In the genomic region with DNA sequence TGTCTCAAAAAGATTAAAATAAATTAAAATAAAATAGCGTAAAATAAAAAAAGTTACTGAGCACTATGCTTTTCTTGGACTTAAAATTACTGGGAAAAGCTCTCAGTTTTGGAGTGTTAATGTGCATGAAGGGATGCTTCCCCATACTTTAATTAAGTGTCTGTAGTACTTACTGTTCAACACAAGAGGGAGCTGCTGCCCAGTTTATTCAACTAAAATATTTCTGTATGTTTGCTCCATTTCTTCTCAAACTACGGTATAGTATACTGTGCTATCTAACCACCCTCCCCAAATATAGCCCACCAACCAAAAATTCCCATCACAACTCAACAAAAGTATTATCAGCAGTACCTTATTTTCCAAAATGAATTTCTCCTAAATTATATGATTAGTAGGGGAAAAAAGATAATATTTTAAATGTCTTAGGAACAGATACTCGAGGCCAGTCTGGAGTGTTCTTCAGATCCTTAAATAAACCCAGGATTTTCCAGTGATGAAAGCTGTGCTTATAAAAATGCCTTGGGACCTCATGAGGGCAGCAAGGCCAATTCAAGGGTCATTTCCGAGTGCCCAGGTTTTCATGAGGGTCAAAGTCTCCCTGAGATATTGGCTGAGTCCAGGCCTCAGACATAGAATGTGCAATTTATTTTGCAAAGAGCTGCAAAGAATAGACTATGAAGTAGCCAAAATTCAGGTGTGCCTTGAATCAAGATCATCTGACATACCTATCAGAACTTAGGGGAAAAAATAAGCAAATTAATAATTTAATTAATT, we compare ENCODE assay signal across 8 cellular contexts.
DNase-seq lines count a peak whose midpoint lies in the region; ATAC-seq and TF ChIP-seq lines count a peak whose summit lies in the region.

No MANE protein-coding gene starts in this region.

- ATAC-seq in Panc1: peak; percentile 68
- no peak for ATAC-seq in GM21619 (IDR thresholded peaks at IDR 0.05; ENCODE audit: unreplicated experiment)

- no peaks in the 10 kb centered on the region for H3K4me1 ChIP-seq in Panc1 (ENCODE audit: control insufficient read depth, insufficient read depth, low read length)

- H3K9me3 ChIP-seq in Panc1 (ENCODE audit: control insufficient read depth, insufficient read depth, low read depth, low read length): no peaks in the 10 kb centered on the region

- in situ Hi-C loops in Panc1 (cut with HindIII; ENCODE audit: low pct_unique_long_range_greater_than_20kb, low sequenced_read_pairs): no loop called here

- no TSS peak for BruUV-seq in Panc1 (replicated peaks; lab: Mats Ljungman, UMichigan)

- POLR2A ChIA-PET in Panc1 (lab: Charles Lee): interaction anchor here (0.6 kb wide), 1 partner anchor 279 kb away, joined by 4 read pairs; no protein-coding TSS in a partner anchor

- no peak overlapping the region for H3K27ac ChIP-seq in Panc1 (ENCODE audit: low read length)

- no peaks in the 10 kb centered on the region for H3K36me3 ChIP-seq in Panc1 (ENCODE audit: control insufficient read depth, insufficient read depth, low read length)

- peak; percentile 79 for TF ChIP-seq CTCF in Panc1 (IDR thresholded peaks at IDR 0.05)

- H3K27me3 ChIP-seq in Panc1 (ENCODE audit: control insufficient read depth, insufficient read depth, low read length): peaks cover 10% of the 10 kb centered on the region

- CTCF ChIA-PET in Panc1 (lab: Charles Lee): interaction anchor here (0.6 to 2.5 kb wide), 4 partner anchors 18 to 290 kb away, joined by 3 to 10 read pairs (median 6); no protein-coding TSS in a partner anchor

- DNase-seq in AG08395 (ENCODE audit: low spot score) (peak; percentile 75), GF-D8 (lab: John Stamatoyannopoulos, UW) (peak; percentile 5), HuH-7.5 (ENCODE audit: low spot score) (peak; percentile 61), Panc1 (ENCODE audit: low read depth, low spot score) (no peak), dedifferentiated amniotic fluid mesenchymal stem cell (ENCODE audit: extremely low spot score) (peak; percentile 59), lung microvascular endothelial cell (ENCODE audit: low read depth in 2 of 2) (peak; percentile 57 to 73), KG1 (lab: John Stamatoyannopoulos, UW) (no peak)

- H3K4me3 ChIP-seq in Panc1 (ENCODE audit: low read depth in 2 of 2, low read length in 2 of 2): no peak overlapping the region

- intact Hi-C loops in Panc1 (cut with micrococcal nuclease; ENCODE audit: unreplicated experiment): loop anchor here (5.0 kb wide), 3 partner anchors 47 to 1397 kb away; a partner anchor contains a TSS

Comparison
In these comparisons a context has a peak if more than half of its experiments do, and no peak if none do; other contexts are left out.
1. DNase-seq: peak in AG08395 (single experiment), GF-D8 (single experiment), HuH-7.5 (single experiment), dedifferentiated amniotic fluid mesenchymal stem cell (single experiment) and lung microvascular endothelial cell (2 of 2); none in Panc1 (single experiment) and KG1 (single experiment).